Comparison of ENCODE assay signal across 20 cellular contexts in genomic region chr2:74029719-74030397, GRCh38. TPM values are rescaled to one million over a fixed set of nuclear protein-coding genes. Genes with fewer than 3 reads are reported as not detected.
DNase-seq lines count a peak whose midpoint lies in the region; ATAC-seq and TF ChIP-seq lines count a peak whose summit lies in the region.
"Had no signal": no experiment of that assay in that cellular context is flagged by ENCODE, and none has a peak within 500 bp of the region (broad histone marks: within the 10 kb centered on the region; RNA-seq: fewer than 3 reads in every experiment).

No MANE protein-coding gene starts in this region.

- H3K4me2 ChIP-seq in GM23338, result peak overlapping the region; percentile 67; the same call in 1 of the 2 replicates
- no peak overlapping the region for H3K4me2 ChIP-seq in Karpas-422 (ENCODE audit: low read depth, low read length, poor library complexity, severe bottlenecking)
- H3K4me2 ChIP-seq: hepatocyte had no signal

- ATAC-seq in GM23338 (no peak), activated B cell treated with CpG ODN at 0.5 μM for 24 hours (ENCODE audit: low read depth) (no peak), natural killer cell (no peak)
- ATAC-seq: stimulated activated naive CD8-positive, alpha-beta T cell treated with anti-CD3 and anti-CD28 coated beads, Interleukin-15, amount 100 ng/mL, for 72 hours; upper lobe of right lung had no signal

- no peak for TF ChIP-seq CTCF in GM23338 (conservative IDR thresholded peaks at IDR 0.05; ENCODE audit: low read depth in 2 of 2)
- no peak for TF ChIP-seq CTCF in activated B cell treated with CpG ODN at 0.5 μM for 24 hours (IDR thresholded peaks at IDR 0.05)
- TF ChIP-seq CTCF in natural killer cell (IDR thresholded peaks at IDR 0.05), result no peak

- H3K9me3 Mint-ChIP-seq in activated CD4-positive, alpha-beta memory T cell treated with anti-CD3 and anti-CD28 coated beads for 36 hours, result peaks cover 4% of the 10 kb centered on the region
- peaks cover 7% of the 10 kb centered on the region for H3K9me3 Mint-ChIP-seq in activated CD4-positive, alpha-beta memory T cell treated with anti-CD3 and anti-CD28 coated beads, Interleukin-2, amount 10 ng/mL, durations not matched to agents 7 days and 5 days
- H3K9me3 Mint-ChIP-seq in GM23338, result peaks cover 11% of the 10 kb centered on the region; the same call in 2 of the 3 replicates
- peaks cover 2% of the 10 kb centered on the region for H3K9me3 Mint-ChIP-seq in activated B cell treated with CpG ODN at 0.5 μM for 24 hours
- no peaks in the 10 kb centered on the region for H3K9me3 Mint-ChIP-seq in natural killer cell
- H3K9me3 Mint-ChIP-seq: stimulated activated naive CD8-positive, alpha-beta T cell treated with anti-CD3 and anti-CD28 coated beads, Interleukin-15, amount 100 ng/mL, for 72 hours had no signal

- POLR2A ChIA-PET in activated CD4-positive, alpha-beta memory T cell treated with anti-CD3 and anti-CD28 coated beads for 36 hours (lab: Charles Lee), result no interaction called here
- POLR2A ChIA-PET in activated CD4-positive, alpha-beta memory T cell treated with anti-CD3 and anti-CD28 coated beads, Interleukin-2, amount 10 ng/mL, durations not matched to agents 7 days and 5 days (lab: Charles Lee), result interaction anchor here (1.3 kb wide), 1 partner anchor 9 kb away, joined by 3 read pairs; no protein-coding TSS in a partner anchor
- POLR2A ChIA-PET in activated B cell treated with CpG ODN at 0.5 μM for 24 hours (lab: Charles Lee), result interaction anchor here (0.6 to 1.9 kb wide), 2 partner anchors 99 to 149 kb away, joined by 5 to 11 read pairs; partner anchors contain the start of gene MOB1A

- H3K27ac ChIP-seq in GM23338 (ENCODE audit: low read depth), result no peak overlapping the region
- no peak overlapping the region for H3K27ac ChIP-seq in Karpas-422 (ENCODE audit: low read length)
- H3K27ac ChIP-seq: hepatocyte, parathyroid adenoma, sigmoid colon, SK-N-MC, upper lobe of right lung had no signal

- H3K9me3 ChIP-seq in Karpas-422 (ENCODE audit: low read length), result no peaks in the 10 kb centered on the region
- H3K9me3 ChIP-seq: sigmoid colon, upper lobe of right lung had no signal

- H3K79me2 ChIP-seq in GM23338 (replicated peaks; ENCODE audit: insufficient read depth) (peaks cover 85% of the 10 kb centered on the region), Karpas-422 (ENCODE audit: low read length) (peaks cover 75% of the 10 kb centered on the region)

- no peak overlapping the region for H3K9ac ChIP-seq in Karpas-422 (ENCODE audit: low read length)
- H3K9ac ChIP-seq: parathyroid adenoma had no signal

- peaks cover 10% of the 10 kb centered on the region for H3K36me3 Mint-ChIP-seq in activated CD4-positive, alpha-beta memory T cell treated with anti-CD3 and anti-CD28 coated beads for 36 hours
- H3K36me3 Mint-ChIP-seq in activated CD4-positive, alpha-beta memory T cell treated with anti-CD3 and anti-CD28 coated beads, Interleukin-2, amount 10 ng/mL, durations not matched to agents 7 days and 5 days (ENCODE audit: low read depth), result peaks cover 9% of the 10 kb centered on the region
- H3K36me3 Mint-ChIP-seq in GM23338 (ENCODE audit: low read depth) (peaks cover 13% of the 10 kb centered on the region), activated B cell treated with CpG ODN at 0.5 μM for 24 hours (ENCODE audit: low read depth) (peaks cover 4% of the 10 kb centered on the region), natural killer cell (no peaks in the 10 kb centered on the region)

- peaks cover 50% of the 10 kb centered on the region for H3K4me1 ChIP-seq in GM23338 (ENCODE audit: insufficient read depth)
- peaks cover 50% of the 10 kb centered on the region for H3K4me1 ChIP-seq in Karpas-422 (ENCODE audit: low read length)
- H3K4me1 ChIP-seq: parathyroid adenoma had no signal

- no peak overlapping the region for H2AFZ ChIP-seq in GM23338
- no peak overlapping the region for H2AFZ ChIP-seq in Karpas-422 (ENCODE audit: low read length)
- H2AFZ ChIP-seq: hepatocyte, parathyroid adenoma had no signal

- H3K9me2 ChIP-seq in GM23338 (ENCODE audit: insufficient read depth), result 0 out of 2 replicates have a peak, but pooled peaks cover 2% of the 10 kb centered on the region
- H3K9me2 ChIP-seq in Karpas-422 (replicated peaks; ENCODE audit: insufficient read depth, low read length), result no peaks in the 10 kb centered on the region

- intact Hi-C loops in activated CD4-positive, alpha-beta memory T cell treated with anti-CD3 and anti-CD28 coated beads for 36 hours (cut with micrococcal nuclease), result no loop called here
- intact Hi-C loops in activated B cell treated with CpG ODN at 0.5 μM for 24 hours (cut with micrococcal nuclease), result no loop called here
- intact Hi-C loops in natural killer cell (cut with micrococcal nuclease), result no loop called here

- CTCF ChIA-PET in activated CD4-positive, alpha-beta memory T cell treated with anti-CD3 and anti-CD28 coated beads for 36 hours (lab: Charles Lee), result interaction anchor here (0.9 kb wide), 1 partner anchor 31 kb away, joined by 3 read pairs; no protein-coding TSS in a partner anchor
- CTCF ChIA-PET in activated CD4-positive, alpha-beta memory T cell treated with anti-CD3 and anti-CD28 coated beads, Interleukin-2, amount 10 ng/mL, durations not matched to agents 7 days and 5 days (lab: Charles Lee), result interaction anchor here (1.0 kb wide), 1 partner anchor 220 kb away, joined by 3 read pairs; no protein-coding TSS in a partner anchor
- CTCF ChIA-PET in activated B cell treated with CpG ODN at 0.5 μM for 24 hours (lab: Charles Lee), result no interaction called here

- H3K4me3 Mint-ChIP-seq in activated CD4-positive, alpha-beta memory T cell treated with anti-CD3 and anti-CD28 coated beads for 36 hours, result no peak overlapping the region
- no peak overlapping the region for H3K4me3 Mint-ChIP-seq in activated CD4-positive, alpha-beta memory T cell treated with anti-CD3 and anti-CD28 coated beads, Interleukin-2, amount 10 ng/mL, durations not matched to agents 7 days and 5 days
- H3K4me3 Mint-ChIP-seq in GM23338 (no peak overlapping the region), activated B cell treated with CpG ODN at 0.5 μM for 24 hours (no peak overlapping the region), natural killer cell (peak overlapping the region; percentile 69)

- H3K4me1 Mint-ChIP-seq in activated CD4-positive, alpha-beta memory T cell treated with anti-CD3 and anti-CD28 coated beads for 36 hours (ENCODE audit: low read depth), result peaks cover 63% of the 10 kb centered on the region
- H3K4me1 Mint-ChIP-seq in activated CD4-positive, alpha-beta memory T cell treated with anti-CD3 and anti-CD28 coated beads, Interleukin-2, amount 10 ng/mL, durations not matched to agents 7 days and 5 days, result peaks cover 52% of the 10 kb centered on the region
- H3K4me1 Mint-ChIP-seq in GM23338, result peaks cover 54% of the 10 kb centered on the region
- H3K4me1 Mint-ChIP-seq in activated B cell treated with CpG ODN at 0.5 μM for 24 hours, result peaks cover 87% of the 10 kb centered on the region
- peaks cover 76 to 83% of the 10 kb centered on the region in 2 donors for H3K4me1 Mint-ChIP-seq in natural killer cell

- DNase-seq in activated CD4-positive, alpha-beta memory T cell treated with anti-CD3 and anti-CD28 coated beads for 36 hours, result no peak
- DNase-seq in activated CD4-positive, alpha-beta memory T cell treated with anti-CD3 and anti-CD28 coated beads, Interleukin-2, amount 10 ng/mL, durations not matched to agents 7 days and 5 days, result no peak
- DNase-seq in GM23338 (ENCODE audit: low spot score), result no peak
- DNase-seq in activated B cell treated with CpG ODN at 0.5 μM for 24 hours, result no peak
- no peak for DNase-seq in natural killer cell
- no peak for DNase-seq in NK-92 (lab: John Stamatoyannopoulos, UW; ENCODE audit: unreplicated experiment)
- DNase-seq in Karpas-422, result no peak
- no peak for DNase-seq in NCI-H524 treated with DMSO at 0.1 percent for 48 hours (lab: John Stamatoyannopoulos, UW)
- DNase-seq: activated gamma-delta T cell treated with Interleukin-2 at 50 U/mL for 16 hours; CD4-positive, alpha-beta memory T cell; DMS79 treated with DMSO at 0.1 percent for 48 hours; NCI-H1048; NCI-H2081; NCI-H524; sigmoid colon; stimulated activated naive CD8-positive, alpha-beta T cell treated with anti-CD3 and anti-CD28 coated beads, Interleukin-15, amount 100 ng/mL, for 72 hours; upper lobe of right lung had no signal

- peaks cover 13% of the 10 kb centered on the region; the same call in 1 of the 2 replicates for H3F3A ChIP-seq in GM23338 (replicated peaks; ENCODE audit: low read depth)

- H3K27me3 Mint-ChIP-seq in activated CD4-positive, alpha-beta memory T cell treated with anti-CD3 and anti-CD28 coated beads for 36 hours, result no peaks in the 10 kb centered on the region
- H3K27me3 Mint-ChIP-seq in activated CD4-positive, alpha-beta memory T cell treated with anti-CD3 and anti-CD28 coated beads, Interleukin-2, amount 10 ng/mL, durations not matched to agents 7 days and 5 days, result no peaks in the 10 kb centered on the region
- H3K27me3 Mint-ChIP-seq in GM23338 (ENCODE audit: insufficient read depth, low read depth, poor library complexity), result peaks cover 10% of the 10 kb centered on the region
- H3K27me3 Mint-ChIP-seq in activated B cell treated with CpG ODN at 0.5 μM for 24 hours, result no peaks in the 10 kb centered on the region
- no peaks in the 10 kb centered on the region for H3K27me3 Mint-ChIP-seq in natural killer cell (ENCODE audit: low read depth in 2 of 2)
- H3K27me3 Mint-ChIP-seq: CD4-positive, alpha-beta memory T cell; stimulated activated naive CD8-positive, alpha-beta T cell treated with anti-CD3 and anti-CD28 coated beads, Interleukin-15, amount 100 ng/mL, for 72 hours had no signal

- no peaks in the 10 kb centered on the region for H3K27me3 ChIP-seq in GM23338 (ENCODE audit: insufficient read depth)
- H3K27me3 ChIP-seq in Karpas-422 (ENCODE audit: low read length), result no peaks in the 10 kb centered on the region
- H3K27me3 ChIP-seq: hepatocyte, sigmoid colon, upper lobe of right lung had no signal

- H3K4me3 ChIP-seq in GM23338 (no peak overlapping the region), Karpas-422 (ENCODE audit: low read length) (no peak overlapping the region)
- H3K4me3 ChIP-seq: hepatocyte, sigmoid colon, SK-N-MC, upper lobe of right lung had no signal

- H3K27ac Mint-ChIP-seq in activated CD4-positive, alpha-beta memory T cell treated with anti-CD3 and anti-CD28 coated beads for 36 hours, result peak overlapping the region; percentile 20
- H3K27ac Mint-ChIP-seq in activated CD4-positive, alpha-beta memory T cell treated with anti-CD3 and anti-CD28 coated beads, Interleukin-2, amount 10 ng/mL, durations not matched to agents 7 days and 5 days, result no peak overlapping the region
- H3K27ac Mint-ChIP-seq in GM23338 (no peak overlapping the region), activated B cell treated with CpG ODN at 0.5 μM for 24 hours (peak overlapping the region; percentile 57), natural killer cell (peak overlapping the region; percentile 96 to 98)

- peaks cover 25% of the 10 kb centered on the region for H4K20me1 ChIP-seq in GM23338 (replicated peaks; ENCODE audit: insufficient read depth)
- H4K20me1 ChIP-seq in Karpas-422 (ENCODE audit: insufficient read depth, low read depth, low read length), result peaks cover 13% of the 10 kb centered on the region; the same call in 1 of the 2 replicates

- peaks cover 6% of the 10 kb centered on the region; the same call in 1 of the 2 replicates for H3K36me3 ChIP-seq in GM23338 (ENCODE audit: insufficient read depth)
- H3K36me3 ChIP-seq in Karpas-422 (ENCODE audit: insufficient read depth, low read length), result no peaks in the 10 kb centered on the region; the same call in 1 of the 2 replicates
- H3K36me3 ChIP-seq: sigmoid colon, upper lobe of right lung had no signal

RNA-seq across cellular contexts. Expression of gene TET3, which starts 45.1 kb away (rescaled TPM):
- total RNA-seq in activated CD4-positive, alpha-beta memory T cell treated with anti-CD3 and anti-CD28 coated beads for 36 hours, result 10 to 100 TPM; 10.5 to 11.8 TPM
- total RNA-seq in activated CD4-positive, alpha-beta memory T cell treated with anti-CD3 and anti-CD28 coated beads, Interleukin-2, amount 10 ng/mL, durations not matched to agents 7 days and 5 days, result 10 to 100 TPM; 10.1 to 10.7 TPM
- 18.3 and 19.9 TPM in 2 replicates for total RNA-seq in GM23338 (2014; rRNA removed; shearing (Covaris generic))
- 3.6 and 3.8 TPM in 2 replicates for polyA plus RNA-seq in GM23338 (2016; fragmentation: Nextera tagmentation; extraction: Ambion mirVana)
- 52.6 and 60.1 TPM in 2 replicates for total RNA-seq in activated B cell treated with CpG ODN at 0.5 μM for 24 hours
- total RNA-seq in natural killer cell, result 10 to 100 TPM; 40.0 to 47.9 (median 45.3) TPM
- total RNA-seq in Karpas-422 (2014; rRNA removed; shearing (Covaris generic); ENCODE audit: low replicate concordance), result 11.6 and 13.6 TPM in 2 replicates

Comparison
In these comparisons a context has a peak if more than half of its experiments do, and no peak if none do; other contexts are left out.
1. H3K27ac Mint-ChIP-seq: peak in activated CD4-positive, alpha-beta memory T cell treated with anti-CD3 and anti-CD28 coated beads for 36 hours (single experiment), activated B cell treated with CpG ODN at 0.5 μM for 24 hours (single experiment) and natural killer cell (2 of 2); none in activated CD4-positive, alpha-beta memory T cell treated with anti-CD3 and anti-CD28 coated beads, Interleukin-2, amount 10 ng/mL, durations not matched to agents 7 days and 5 days (single experiment) and GM23338 (single experiment).